Comparison of ENCODE assay signal across 10 cellular contexts in genomic region chr15:38589502-38589901, GRCh38. TPM values are rescaled to one million over a fixed set of nuclear protein-coding genes. Genes with fewer than 3 reads are reported as not detected.
DNase-seq lines count a peak whose midpoint lies in the region; TF ChIP-seq lines count a peak whose summit lies in the region.
"Had no signal": no experiment of that assay in that cellular context is flagged by ENCODE, and none has a peak within 500 bp of the region (broad histone marks: within the 10 kb centered on the region; RNA-seq: fewer than 3 reads in every experiment).

No MANE protein-coding gene starts in this region.

- H3K27me3 ChIP-seq in uterus = no peaks in the 10 kb centered on the region
- H3K27me3 ChIP-seq: esophagus muscularis mucosa had no signal

- intact Hi-C loops in uterus (cut with DNase I; ENCODE audit: low total_unique reads) (no loop called here), cardiac septum (cut with DNase I) (no loop called here)

- H3K4me1 Mint-ChIP-seq in immature natural killer cell = peaks cover 14 to 21% of the 10 kb centered on the region in 2 donors

- H3K4me3 Mint-ChIP-seq in immature natural killer cell = no peak overlapping the region

- no peak for TF ChIP-seq POLR2A in uterus (IDR thresholded peaks at IDR 0.05)

- H3K4me1 ChIP-seq in uterus = no peaks in the 10 kb centered on the region
- H3K4me1 ChIP-seq: esophagus muscularis mucosa had no signal

- DNase-seq in A172 (ENCODE audit: low spot score) = peak; percentile 87
- DNase-seq in GM04503 (ENCODE audit: low read depth) = peak; percentile 49
- DNase-seq in SK-MEL-5 (ENCODE audit: low read depth, low spot score) = peak; percentile 46
- peak; percentile 67 for DNase-seq in fibroblast of villous mesenchyme (ENCODE audit: low read depth)
- DNase-seq in uterus = no peak
- DNase-seq in immature natural killer cell = no peak
- no peak for DNase-seq in NCI-H2081 treated with DMSO at 0.1 percent for 48 hours (lab: John Stamatoyannopoulos, UW)
- DNase-seq in cardiac septum (ENCODE audit: low spot score) = no peak
- DNase-seq: NCI-H82 had no signal

- in situ Hi-C loops in SK-MEL-5 (cut with HindIII; ENCODE audit: low pct_unique_long_range_greater_than_20kb, low sequenced_read_pairs) = no loop called here

- H3K9me3 Mint-ChIP-seq in immature natural killer cell = peaks cover 0 to 6% (median 0%) of the 10 kb centered on the region in 6 donors

- peaks cover 2 to 7% (median 3%) of the 10 kb centered on the region in 3 donors for H3K27me3 Mint-ChIP-seq in immature natural killer cell (ENCODE audit: low read depth in 3 of 3)

- no peak overlapping the region for H3K4me3 ChIP-seq in fibroblast of villous mesenchyme (ENCODE audit: low read depth, low read length)
- no peak overlapping the region for H3K4me3 ChIP-seq in uterus
- H3K4me3 ChIP-seq: esophagus muscularis mucosa had no signal

- H3K36me3 ChIP-seq in uterus = no peaks in the 10 kb centered on the region
- H3K36me3 ChIP-seq: esophagus muscularis mucosa had no signal

- no peak overlapping the region for H3K27ac ChIP-seq in uterus
- H3K27ac ChIP-seq: esophagus muscularis mucosa had no signal

- peaks cover 0 to 8% (median 4%) of the 10 kb centered on the region in 3 donors for H3K36me3 Mint-ChIP-seq in immature natural killer cell

- no peaks in the 10 kb centered on the region for H3K9me3 ChIP-seq in uterus
- H3K9me3 ChIP-seq: esophagus muscularis mucosa had no signal

- TF ChIP-seq CTCF in fibroblast of villous mesenchyme (IDR thresholded peaks at IDR 0.05; ENCODE audit: insufficient read depth, low read depth, low read length) (no peak), uterus (IDR thresholded peaks at IDR 0.05) (no peak)

- no peak overlapping the region for H3K27ac Mint-ChIP-seq in immature natural killer cell

RNA-seq across cellular contexts. Expression of gene RASGRP1, which starts 24.9 kb away (rescaled TPM):
- 1.5 and 1.6 TPM in 2 replicates for total RNA-seq in A172 (2014; rRNA removed; shearing (Covaris generic))
- 1.3 and 1.7 TPM in 2 replicates for total RNA-seq in SK-MEL-5 (2014; rRNA removed; shearing (Covaris generic))
- 3.0 and 3.6 TPM in 2 replicates for polyA plus RNA-seq in SK-MEL-5 (2015; cell fraction: cytosol; rRNA removed)
- 3.6 and 11.0 TPM in 2 replicates for polyA plus RNA-seq in SK-MEL-5 (2015; cell fraction: nucleus; rRNA removed)
- total RNA-seq in fibroblast of villous mesenchyme (5.2 and 9.5 TPM in 2 replicates), uterus (under 1 TPM in 3 of 4 donors, not detected in 1; under 0.01 to 0.82 (median 0.48) TPM), cardiac septum (2.2 TPM)
- polyA plus RNA-seq in immature natural killer cell = 10 to 100 TPM; 21.9 to 63.9 (median 22.7) TPM

Comparison
In these comparisons a context has a peak if more than half of its experiments do, and no peak if none do; other contexts are left out.
1. DNase-seq: peak in A172 (single experiment), GM04503 (single experiment), SK-MEL-5 (single experiment) and fibroblast of villous mesenchyme (single experiment); none in uterus (0 of 2), immature natural killer cell (0 of 3), NCI-H2081 treated with DMSO at 0.1 percent for 48 hours (single experiment) and cardiac septum (single experiment).